ENCODE assay signal across 8 cellular contexts in genomic region chr1:228500901-228501871, GRCh38. TPM values are rescaled to one million over a fixed set of nuclear protein-coding genes. Genes with fewer than 3 reads are reported as not detected.
DNase-seq lines count a peak whose midpoint lies in the region; ATAC-seq and TF ChIP-seq lines count a peak whose summit lies in the region.

No MANE protein-coding gene starts in this region.

- peak; percentile 94 for TF ChIP-seq CTCF in OCI-LY7 (conservative IDR thresholded peaks at IDR 0.05; ENCODE audit: low read length)
- TF ChIP-seq CTCF in natural killer cell (IDR thresholded peaks at IDR 0.05) = peak; percentile 96

- no peaks in the 10 kb centered on the region for H3K79me2 ChIP-seq in OCI-LY7 (ENCODE audit: insufficient read depth, low read depth, low read length)

- H3K4me3 ChIP-seq in OCI-LY7 (ENCODE audit: low read depth, low read length, poor library complexity, severe bottlenecking) = peak overlapping the region; percentile 50

- peaks cover 14% of the 10 kb centered on the region for H3K36me3 ChIP-seq in OCI-LY7 (ENCODE audit: insufficient read depth, low read length)

- H3K27me3 Mint-ChIP-seq in natural killer cell (ENCODE audit: low read depth in 2 of 2) = no peaks in the 10 kb centered on the region
- no peaks in the 10 kb centered on the region for H3K27me3 Mint-ChIP-seq in stimulated activated memory B cell treated with anti-CD40 and anti-IgM and Interleukin-4, amounts not matched to agents 10 μg/mL and 1 μg/mL and 100 μg/mL, for 72 hours

- H3K9me3 ChIP-seq in OCI-LY7 (ENCODE audit: low read length) = no peaks in the 10 kb centered on the region

- peak; percentile 27 for TF ChIP-seq POLR2A in erythroblast (IDR thresholded peaks at IDR 0.05; ENCODE audit: low read length)

- H3K4me3 Mint-ChIP-seq in natural killer cell = peak overlapping the region; percentile 82
- peak overlapping the region; percentile 61 for H3K4me3 Mint-ChIP-seq in stimulated activated memory B cell treated with anti-CD40 and anti-IgM and Interleukin-4, amounts not matched to agents 10 μg/mL and 1 μg/mL and 100 μg/mL, for 72 hours

- no TSS peak for BruUV-seq in OCI-LY7 (replicated peaks; lab: Mats Ljungman, UMichigan)

- peaks cover 16 to 35% of the 10 kb centered on the region in 2 donors for H3K4me1 Mint-ChIP-seq in natural killer cell
- H3K4me1 Mint-ChIP-seq in stimulated activated memory B cell treated with anti-CD40 and anti-IgM and Interleukin-4, amounts not matched to agents 10 μg/mL and 1 μg/mL and 100 μg/mL, for 72 hours = peaks cover 18% of the 10 kb centered on the region

- POLR2A ChIA-PET in OCI-LY7 (lab: Charles Lee) = interaction anchor here (0.6 to 1.1 kb wide), 4 partner anchors 11 to 43 kb away, joined by 3 to 6 read pairs (median 3); a partner anchor contains a TSS

- DNase-seq in DMS53 treated with DMSO at 0.1 percent for 48 hours (lab: John Stamatoyannopoulos, UW; ENCODE audit: unreplicated experiment) = peak; percentile 80
- peak; percentile 88 for DNase-seq in HuH-7 (ENCODE audit: low spot score)
- DNase-seq in OCI-LY7 (ENCODE audit: low spot score) = peak; percentile 81
- DNase-seq in activated T-cell treated with anti-CD3 and anti-CD28 coated beads for 1 hour (ENCODE audit: low read depth) = peak; percentile 82
- peak; percentile 92 to 95 for DNase-seq in erythroblast (lab: John Stamatoyannopoulos, UW)
- peak; percentile 86 for DNase-seq in natural killer cell

- H3K27ac ChIP-seq in OCI-LY7 (ENCODE audit: low read depth, low read length, poor library complexity, severe bottlenecking) = peak overlapping the region; percentile 37

- H3K4me2 ChIP-seq in OCI-LY7 (ENCODE audit: low read length) = peak overlapping the region; percentile 80

- peak overlapping the region; percentile 77 to 83 for H3K27ac Mint-ChIP-seq in natural killer cell
- H3K27ac Mint-ChIP-seq in stimulated activated memory B cell treated with anti-CD40 and anti-IgM and Interleukin-4, amounts not matched to agents 10 μg/mL and 1 μg/mL and 100 μg/mL, for 72 hours = peak overlapping the region; percentile 62

- H3K36me3 Mint-ChIP-seq in natural killer cell = no peaks in the 10 kb centered on the region
- peaks cover 19% of the 10 kb centered on the region for H3K36me3 Mint-ChIP-seq in stimulated activated memory B cell treated with anti-CD40 and anti-IgM and Interleukin-4, amounts not matched to agents 10 μg/mL and 1 μg/mL and 100 μg/mL, for 72 hours

- intact Hi-C loops in OCI-LY7 (cut with micrococcal nuclease; ENCODE audit: unreplicated experiment) (no loop called here), natural killer cell (cut with micrococcal nuclease) (loop anchor here (1.0 to 5.0 kb wide), 3 partner anchors 14 to 369 kb away; a partner anchor contains a TSS)

- no peak overlapping the region; the same call in 1 of the 2 replicates for H2AFZ ChIP-seq in OCI-LY7 (ENCODE audit: low read length)

- ATAC-seq in GM21576 (IDR thresholded peaks at IDR 0.05; ENCODE audit: unreplicated experiment) (peak; percentile 92), natural killer cell (peak; percentile 97 to 98 (median 98))
- ATAC-seq in stimulated activated memory B cell treated with anti-CD40 and anti-IgM and Interleukin-4, amounts not matched to agents 10 μg/mL and 1 μg/mL and 100 μg/mL, for 72 hours = peak; percentile 97

- CTCF ChIA-PET in OCI-LY7 (lab: Charles Lee; ENCODE audit: unreplicated experiment) = interaction anchor here (0.6 to 1.2 kb wide), 3 partner anchors 13 to 381 kb away, joined by 3 to 5 read pairs (median 3); partner anchors contain the start of gene RNF187

- no peaks in the 10 kb centered on the region for H4K20me1 ChIP-seq in OCI-LY7 (ENCODE audit: insufficient read depth, low read length)

- H3K4me1 ChIP-seq in OCI-LY7 (ENCODE audit: insufficient read depth, low read length, poor library complexity, severe bottlenecking) = peaks cover 18% of the 10 kb centered on the region

- no peaks in the 10 kb centered on the region for H3K9me2 ChIP-seq in OCI-LY7 (ENCODE audit: insufficient read depth, low read length)

- no peaks in the 10 kb centered on the region for H3K9me3 Mint-ChIP-seq in natural killer cell
- no peaks in the 10 kb centered on the region for H3K9me3 Mint-ChIP-seq in stimulated activated memory B cell treated with anti-CD40 and anti-IgM and Interleukin-4, amounts not matched to agents 10 μg/mL and 1 μg/mL and 100 μg/mL, for 72 hours

RNA-seq across cellular contexts. Expression of gene RNF187, which starts 14.0 kb away (rescaled TPM):
- total RNA-seq in OCI-LY7 (2014; rRNA removed; shearing (Covaris generic)) = 257 and 351 TPM in 2 replicates
- 478 and 484 TPM in 2 replicates for total RNA-seq in OCI-LY7 (2022)
- total RNA-seq in natural killer cell = 100 to 1,000 TPM in 1 of 3 donors, 10 to 100 TPM in 2; 68.6 to 102 (median 77.3) TPM

Comparison
In these comparisons a context has a peak if more than half of its experiments do, and no peak if none do; other contexts are left out.
1. Peak in every context shown above with its lines: DNase-seq, ATAC-seq, H3K4me3 ChIP-seq and H3K27ac ChIP-seq.